In genomic region chr13:52862358-52863206, GRCh38 we compare ENCODE assay signal across 8 cellular contexts. TPM values are rescaled to one million over a fixed set of nuclear protein-coding genes. Genes with fewer than 3 reads are reported as not detected.
DNase-seq lines count a peak whose midpoint lies in the region; ATAC-seq and TF ChIP-seq lines count a peak whose summit lies in the region.

No MANE protein-coding gene starts in this region.

- no peaks in the 10 kb centered on the region for H3K36me3 ChIP-seq in upper lobe of right lung

- no peaks in the 10 kb centered on the region for H3K4me1 ChIP-seq in upper lobe of right lung

- H3K27ac ChIP-seq in 22Rv1 (no peak overlapping the region), upper lobe of right lung (no peak overlapping the region)

- TF ChIP-seq POLR2A in erythroblast (IDR thresholded peaks at IDR 0.05; ENCODE audit: low read length) = no peak

- TF ChIP-seq CTCF in 22Rv1 (IDR thresholded peaks at IDR 0.05) (peak; percentile 91), upper lobe of right lung (IDR thresholded peaks at IDR 0.05) (peak; percentile 54)

- peaks cover 12% of the 10 kb centered on the region for H3K27me3 ChIP-seq in upper lobe of right lung

- DNase-seq in EL (peak; percentile 23), NCI-H526 treated with DMSO at 0.1 percent for 48 hours (lab: John Stamatoyannopoulos, UW) (peak; percentile 45), erythroblast (lab: John Stamatoyannopoulos, UW) (peak; percentile 21 to 59), upper lobe of right lung (no peak), D341Med (ENCODE audit: low spot score) (no peak), NCI-H774 (lab: John Stamatoyannopoulos, UW) (no peak)
- DNase-seq in stimulated activated CD4-positive, alpha-beta T cell treated with anti-CD3 and anti-CD28 coated beads, Interleukin-4, amount 100 ng/mL, for 4 hours = no peak

- no peak overlapping the region for H3K4me3 ChIP-seq in upper lobe of right lung

- intact Hi-C loops in upper lobe of right lung (cut with DNase I) = no loop called here

- H3K9me3 ChIP-seq in upper lobe of right lung = no peaks in the 10 kb centered on the region

- ATAC-seq in upper lobe of right lung = peak; percentile 61

RNA-seq across cellular contexts. Expression of gene PCDH8, which starts 14.1 kb away (rescaled TPM):
- total RNA-seq in upper lobe of right lung = not detected

Comparison
In these comparisons a context has a peak if more than half of its experiments do, and no peak if none do; other contexts are left out.
1. DNase-seq: peak in EL (single experiment), NCI-H526 treated with DMSO at 0.1 percent for 48 hours (single experiment) and erythroblast (2 of 2); none in upper lobe of right lung (single experiment), D341Med (single experiment), NCI-H774 (single experiment) and stimulated activated CD4-positive, alpha-beta T cell treated with anti-CD3 and anti-CD28 coated beads, Interleukin-4, amount 100 ng/mL, for 4 hours (0 of 2).